Comparison of ENCODE assay signal across 7 cellular contexts in the genomic region with DNA sequence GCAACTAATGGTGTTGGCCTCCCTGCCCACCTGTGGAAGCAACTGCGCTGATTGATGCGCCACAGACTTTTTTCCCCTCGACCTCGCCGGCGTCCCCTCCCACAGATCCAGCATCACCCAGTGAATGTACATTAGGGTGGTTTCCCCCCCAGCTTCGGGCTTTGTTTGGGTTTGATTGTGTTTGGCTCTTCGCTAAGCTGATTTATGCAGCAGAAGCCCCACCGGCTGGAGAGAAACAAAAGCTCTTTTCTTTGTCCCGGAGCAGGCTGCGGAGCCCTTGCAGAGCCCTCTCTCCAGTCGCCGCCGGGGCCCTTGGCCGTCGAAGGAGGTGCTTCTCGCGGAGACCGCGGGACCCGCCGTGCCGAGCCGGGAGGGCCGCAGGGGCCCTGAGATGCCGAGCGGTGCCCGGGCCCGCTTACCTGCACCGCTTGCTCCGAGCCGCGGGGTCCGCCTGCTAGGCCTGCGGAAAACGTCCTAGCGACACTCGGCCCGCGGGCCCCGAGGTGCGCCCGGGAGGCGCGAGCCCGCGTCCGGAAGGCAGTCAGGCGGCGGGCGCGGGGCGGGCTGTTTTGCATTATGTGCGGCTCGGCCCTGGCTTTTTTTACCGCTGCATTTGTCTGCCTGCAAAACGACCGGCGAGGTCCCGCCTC. TPM values are rescaled to one million over a fixed set of nuclear protein-coding genes. Genes with fewer than 3 reads are reported as not detected.
DNase-seq lines count a peak whose midpoint lies in the region; ATAC-seq and TF ChIP-seq lines count a peak whose summit lies in the region.

No MANE protein-coding gene starts in this region.

- H3K4me2 ChIP-seq in KMS-11 = peak overlapping the region; percentile 81

- H3K9ac ChIP-seq in KMS-11 = peak overlapping the region; percentile 92

- no peaks in the 10 kb centered on the region for H4K20me1 ChIP-seq in KMS-11 (ENCODE audit: insufficient read depth)

- no peak for TF ChIP-seq CTCF in GM13976 (IDR thresholded peaks at IDR 0.05; ENCODE audit: borderline replicate concordance, control extremely low read depth, extremely low read depth, insufficient read depth, missing control alignments)
- TF ChIP-seq CTCF in KMS-11 (conservative IDR thresholded peaks at IDR 0.05; ENCODE audit: low read depth, low read length) = no peak
- no peak for TF ChIP-seq CTCF in fibroblast of pulmonary artery (IDR thresholded peaks at IDR 0.05; ENCODE audit: low read length, missing control alignments)
- TF ChIP-seq CTCF in nephron (IDR thresholded peaks at IDR 0.05; ENCODE audit: unreplicated experiment in 3 of 3) = no peak

- ATAC-seq in GM21737 (IDR thresholded peaks at IDR 0.05; ENCODE audit: unreplicated experiment) = peak; percentile 24
- ATAC-seq in aorta (ENCODE audit: low FRiP score) = peak; percentile 26

- H3K9me3 Mint-ChIP-seq in nephron = no peaks in the 10 kb centered on the region

- peaks cover 9% of the 10 kb centered on the region for H3K36me3 Mint-ChIP-seq in nephron (ENCODE audit: low read depth)

- peaks cover 58% of the 10 kb centered on the region for H3K79me2 ChIP-seq in KMS-11 (ENCODE audit: insufficient read depth, low read depth)

- DNase-seq in GM13976 (ENCODE audit: low spot score) (peak; percentile 61), fibroblast of pulmonary artery (ENCODE audit: low read depth) (peak; percentile 46), aorta (peak; percentile 59 to 85)
- DNase-seq in activated CD8-positive, alpha-beta memory T cell treated with anti-CD3 and anti-CD28 coated beads for 48 hours (ENCODE audit: low read depth in 2 of 3, low spot score in 2 of 3) = peak; percentile 2 to 15 (median 10)

- peak overlapping the region; percentile 99 for H3K27ac Mint-ChIP-seq in nephron

- in situ Hi-C loops in GM13976 (cut with MboI; ENCODE audit: low sequenced_read_pairs, unreplicated experiment) = no loop called here

- H3K9me3 ChIP-seq in aorta (ENCODE audit: control insufficient read depth, low read length) = no peaks in the 10 kb centered on the region

- intact Hi-C loops in aorta (cut with DNase I) = no loop called here

- H3K27me3 ChIP-seq in KMS-11 (ENCODE audit: insufficient read depth, low read depth) (no peaks in the 10 kb centered on the region), aorta (ENCODE audit: control insufficient read depth in 1 of 2, insufficient read depth in 2 of 2, low read length in 1 of 2) (no peaks in the 10 kb centered on the region)

- peak overlapping the region; percentile 93 to 99 (median 93) for H3K4me3 Mint-ChIP-seq in nephron

- H3K36me3 ChIP-seq in KMS-11 (ENCODE audit: insufficient read depth) = no peaks in the 10 kb centered on the region
- no peaks in the 10 kb centered on the region for H3K36me3 ChIP-seq in aorta (ENCODE audit: control insufficient read depth in 1 of 2, insufficient read depth in 2 of 2, low read length in 1 of 2)

- peaks cover 56% of the 10 kb centered on the region for H3K4me1 ChIP-seq in KMS-11 (ENCODE audit: low read depth, poor library complexity, severe bottlenecking)
- H3K4me1 ChIP-seq in aorta (ENCODE audit: control insufficient read depth in 1 of 2, insufficient read depth in 2 of 2, low read length in 2 of 2) = no peaks in the 10 kb centered on the region

- WGBS in aorta, 2 donors = 0 to 1% methylated on average over 55 to 60 of the region's 60 CpGs

- H3K27ac ChIP-seq in KMS-11 (peak overlapping the region; percentile 96), aorta (ENCODE audit: low read depth in 1 of 2, low read length in 2 of 2) (no peak overlapping the region)

- H3K4me3 ChIP-seq in KMS-11 (IDR thresholded peaks at IDR 0.05; ENCODE audit: insufficient read depth, low read depth, low read length) (peak overlapping the region; percentile 59), fibroblast of pulmonary artery (replicated peaks; ENCODE audit: low read depth, low read length) (peak overlapping the region; percentile 71), aorta (ENCODE audit: low read length in 2 of 2) (peak overlapping the region; percentile 59 to 83)

- H3K4me1 Mint-ChIP-seq in nephron = peaks cover 37% of the 10 kb centered on the region

- peak overlapping the region; percentile 53; the same call in 1 of the 2 replicates for H2AFZ ChIP-seq in KMS-11 (ENCODE audit: low read depth)

- H3K27me3 Mint-ChIP-seq in nephron (ENCODE audit: low read depth) = peaks cover 5% of the 10 kb centered on the region

RNA-seq across cellular contexts. Expression of a gene that starts 0.7 kb away (rescaled TPM):
- 10 to 100 TPM; 12.0 to 24.7 TPM for total RNA-seq in aorta
- 1 to 10 TPM in 1 of 2 donors, under 1 TPM in 1; 0.63 to 1.1 TPM for polyA plus RNA-seq in aorta

Comparison
In these comparisons a context has a peak if more than half of its experiments do, and no peak if none do; other contexts are left out.
1. DNase-seq: peak in every context shown above with its lines; median percentile 72 in aorta; 61 in GM13976; 46 in fibroblast of pulmonary artery; 10 in activated CD8-positive, alpha-beta memory T cell treated with anti-CD3 and anti-CD28 coated beads for 48 hours.